Comparison of ENCODE assay signal across 10 cellular contexts in genomic region chr11:790721-791564, GRCh38. TPM values are rescaled to one million over a fixed set of nuclear protein-coding genes. Genes with fewer than 3 reads are reported as not detected.
DNase-seq lines count a peak whose midpoint lies in the region; TF ChIP-seq lines count a peak whose summit lies in the region.
"Had no signal": no experiment of that assay in that cellular context is flagged by ENCODE, and none has a peak within 500 bp of the region (broad histone marks: within the 10 kb centered on the region; RNA-seq: fewer than 3 reads in every experiment).

No MANE protein-coding gene starts in this region.

- H3K27me3 ChIP-seq in endodermal cell (ENCODE audit: control insufficient read depth, insufficient read depth, low read length, poor library complexity, severe bottlenecking), result no peaks in the 10 kb centered on the region
- peaks cover 18 to 46% (median 22%) of the 10 kb centered on the region in 3 donors for H3K27me3 ChIP-seq in sigmoid colon
- H3K27me3 ChIP-seq in smooth muscle cell (ENCODE audit: low read depth), result no peaks in the 10 kb centered on the region

- intact Hi-C loops in sigmoid colon (cut with DNase I), result no loop called here
- intact Hi-C loops in lower leg skin (cut with DNase I; ENCODE audit: low total_unique reads), result no loop called here

- TF ChIP-seq EP300 in sigmoid colon (IDR thresholded peaks at IDR 0.05), result no peak

- H3K27me3 Mint-ChIP-seq in endodermal cell (ENCODE audit: insufficient read depth), result peaks cover 3% of the 10 kb centered on the region

- peaks cover 5% of the 10 kb centered on the region for H3F3A ChIP-seq in smooth muscle cell (ENCODE audit: low read depth)

- in situ Hi-C loops in G401 (cut with HindIII; ENCODE audit: low sequenced_read_pairs), result no loop called here

- H3K4me1 Mint-ChIP-seq in endodermal cell, result no peaks in the 10 kb centered on the region

- peak; percentile 64 for DNase-seq in G401 (ENCODE audit: low spot score)
- DNase-seq in OCI-M1 (lab: John Stamatoyannopoulos, UW), result peak; percentile 10
- DNase-seq in endodermal cell, result peak; percentile 87
- no peak for DNase-seq in activated CD8-positive, alpha-beta memory T cell treated with anti-CD3 and anti-CD28 coated beads for 24 hours
- no peak for DNase-seq in sigmoid colon
- no peak for DNase-seq in smooth muscle cell (lab: John Stamatoyannopoulos, UW; ENCODE audit: unreplicated experiment)
- no peak for DNase-seq in lower leg skin (ENCODE audit: low spot score in 2 of 2)
- DNase-seq: NCI-H774 had no signal

- H3K36me3 Mint-ChIP-seq in endodermal cell (ENCODE audit: low read depth), result peaks cover 9% of the 10 kb centered on the region

- H2AFZ ChIP-seq in smooth muscle cell (ENCODE audit: low read depth), result no peak overlapping the region

- peaks cover 8% of the 10 kb centered on the region for H3K36me3 ChIP-seq in endodermal cell (ENCODE audit: control insufficient read depth, insufficient read depth, low read length)
- H3K36me3 ChIP-seq in sigmoid colon, result peaks cover 0 to 12% (median 2%) of the 10 kb centered on the region in 4 donors
- H3K36me3 ChIP-seq in smooth muscle cell (ENCODE audit: low read depth), result no peaks in the 10 kb centered on the region

- H3K79me2 ChIP-seq in smooth muscle cell (ENCODE audit: low read depth), result no peaks in the 10 kb centered on the region

- H3K27ac ChIP-seq in 22Rv1 (peak overlapping the region; percentile 52), endodermal cell (ENCODE audit: low read depth, low read length) (no peak overlapping the region), sigmoid colon (no peak overlapping the region), smooth muscle cell (ENCODE audit: low read depth) (no peak overlapping the region)
- H3K27ac ChIP-seq: upper lobe of left lung had no signal

- peaks cover 3% of the 10 kb centered on the region for H3K4me1 ChIP-seq in endodermal cell (ENCODE audit: control insufficient read depth, insufficient read depth, low read length)
- H3K4me1 ChIP-seq in sigmoid colon, result peaks cover 0 to 22% (median 19%) of the 10 kb centered on the region in 4 donors
- H3K4me1 ChIP-seq in smooth muscle cell (ENCODE audit: low read depth), result peaks cover 5% of the 10 kb centered on the region

- H3K27ac Mint-ChIP-seq in endodermal cell, result no peak overlapping the region

- H4K20me1 ChIP-seq in smooth muscle cell (ENCODE audit: low read depth), result peaks cover 11% of the 10 kb centered on the region

- WGBS in endodermal cell (ENCODE audit: insufficient coverage in 1 of 2, insufficient read length in 1 of 2), 2 experiments, result 78% methylated on average over 18 of the region's 18 CpGs; no CpG with 5 or more reads in 1 of the 2 experiments
- 68 to 76% methylated on average over 18 of the region's 18 CpGs for WGBS in sigmoid colon, 2 donors
- WGBS in smooth muscle cell (ENCODE audit: low lambda C conversion rate), result 72% methylated on average over 17 of the region's 18 CpGs
- WGBS in lower leg skin, 2 donors, result 62% methylated on average over 15 to 18 of the region's 18 CpGs

- no peak overlapping the region for H3K9ac ChIP-seq in endodermal cell (ENCODE audit: extremely low read depth, low read length, poor library complexity, severe bottlenecking)
- H3K9ac ChIP-seq in smooth muscle cell (ENCODE audit: low read depth), result no peak overlapping the region

- H3K4me3 ChIP-seq in endodermal cell (ENCODE audit: low read length), result no peak overlapping the region
- H3K4me3 ChIP-seq in sigmoid colon, result no peak overlapping the region
- H3K4me3 ChIP-seq in smooth muscle cell, result no peak overlapping the region
- no peak overlapping the region for H3K4me3 ChIP-seq in lower leg skin (ENCODE audit: low read depth, poor library complexity, severe bottlenecking)
- H3K4me3 ChIP-seq: upper lobe of left lung had no signal

- H3K9me3 ChIP-seq in endodermal cell (ENCODE audit: control insufficient read depth, low read length) (no peaks in the 10 kb centered on the region), sigmoid colon (no peaks in the 10 kb centered on the region), smooth muscle cell (replicated peaks; ENCODE audit: low read depth) (no peaks in the 10 kb centered on the region)
- H3K9me3 ChIP-seq: upper lobe of left lung had no signal

- TF ChIP-seq CTCF in 22Rv1 (IDR thresholded peaks at IDR 0.05) (no peak), endodermal cell (conservative IDR thresholded peaks at IDR 0.05) (no peak), sigmoid colon (IDR thresholded peaks at IDR 0.05) (no peak), smooth muscle cell (IDR thresholded peaks at IDR 0.05; ENCODE audit: borderline replicate concordance, insufficient read depth, poor library complexity, severe bottlenecking) (no peak), lower leg skin (IDR thresholded peaks at IDR 0.05) (no peak)

- no peak overlapping the region for H3K4me3 Mint-ChIP-seq in endodermal cell

- no peak for TF ChIP-seq POLR2A in sigmoid colon (IDR thresholded peaks at IDR 0.05)
- no peak for TF ChIP-seq POLR2A in lower leg skin (IDR thresholded peaks at IDR 0.05)

- no peak overlapping the region for H3K4me2 ChIP-seq in smooth muscle cell

- no peaks in the 10 kb centered on the region for H3K9me3 Mint-ChIP-seq in endodermal cell

RNA-seq across cellular contexts. Expression of gene CEND1, which starts 1.1 kb away (rescaled TPM):
- 0.74 and 0.95 TPM in 2 replicates for total RNA-seq in G401 (2014; rRNA removed; shearing (Covaris generic))
- total RNA-seq in endodermal cell, result not detected
- polyA plus RNA-seq in endodermal cell (2013, experiment 1 of 2), result 1.1 TPM
- 0.87 TPM for polyA plus RNA-seq in endodermal cell (2013, experiment 2 of 2)
- 1 to 10 TPM; 1.8 to 3.6 (median 2.6) TPM for total RNA-seq in sigmoid colon
- 1 to 10 TPM in 1 of 3 donors, not detected in 2; 2.0 TPM for polyA plus RNA-seq in sigmoid colon
- total RNA-seq in smooth muscle cell, result not detected in 2 replicates
- polyA plus RNA-seq in smooth muscle cell, result 0.13 and 0.38 TPM in 2 replicates
- not detected for total RNA-seq in lower leg skin
- total RNA-seq: upper lobe of left lung had no signal

RNA-seq across cellular contexts. Expression of gene SLC25A22, which starts 7.1 kb away (rescaled TPM):
- total RNA-seq in G401 (2014; rRNA removed; shearing (Covaris generic)), result 48.2 and 76.5 TPM in 2 replicates
- 10 to 100 TPM; 46.5 to 56.2 TPM for total RNA-seq in endodermal cell
- polyA plus RNA-seq in endodermal cell (2013, experiment 1 of 2), result 32.4 TPM
- 28.6 TPM for polyA plus RNA-seq in endodermal cell (2013, experiment 2 of 2)
- 1 to 10 TPM; 3.8 to 7.2 (median 5.4) TPM for total RNA-seq in sigmoid colon
- polyA plus RNA-seq in sigmoid colon, result 10 to 100 TPM in 1 of 3 donors, 1 to 10 TPM in 2; 7.8 to 26.4 (median 9.7) TPM
- 6.9 and 7.0 TPM in 2 replicates for total RNA-seq in smooth muscle cell
- 19.5 and 25.2 TPM in 2 replicates for polyA plus RNA-seq in smooth muscle cell
- total RNA-seq in lower leg skin, result 10 to 100 TPM; 10.9 to 19.2 (median 14.8) TPM

RNA-seq across cellular contexts. Expression of gene GATD1, which starts 13.7 kb away (rescaled TPM):
- 56.6 and 63.4 TPM in 2 replicates for total RNA-seq in G401 (2014; rRNA removed; shearing (Covaris generic))
- 10 to 100 TPM; 57.2 to 63.2 TPM for total RNA-seq in endodermal cell
- polyA plus RNA-seq in endodermal cell (2013, experiment 1 of 2), result 42.3 TPM
- polyA plus RNA-seq in endodermal cell (2013, experiment 2 of 2), result 39.0 TPM
- 10 to 100 TPM in 3 of 4 donors, 1 to 10 TPM in 1; 6.7 to 26.3 (median 14.9) TPM for total RNA-seq in sigmoid colon
- polyA plus RNA-seq in sigmoid colon, result 10 to 100 TPM in 2 of 3 donors, 1 to 10 TPM in 1; 7.8 to 55.9 (median 40.0) TPM
- 12.9 and 18.5 TPM in 2 replicates for total RNA-seq in smooth muscle cell
- polyA plus RNA-seq in smooth muscle cell, result 11.7 and 20.2 TPM in 2 replicates
- 10 to 100 TPM; 30.9 to 52.4 (median 39.8) TPM for total RNA-seq in lower leg skin

RNA-seq across cellular contexts. Expression of gene PIDD1, which starts 14.1 kb away (rescaled TPM):
- 25.5 and 29.5 TPM in 2 replicates for total RNA-seq in G401 (2014; rRNA removed; shearing (Covaris generic))
- total RNA-seq in endodermal cell (10 to 100 TPM; 39.9 to 48.8 TPM), sigmoid colon (10 to 100 TPM in 2 of 4 donors, 1 to 10 TPM in 2; 6.7 to 26.6 (median 11.4) TPM), smooth muscle cell (8.7 and 11.8 TPM in 2 replicates), lower leg skin (10 to 100 TPM; 16.4 to 44.3 (median 24.5) TPM)
- polyA plus RNA-seq in endodermal cell (2013, experiment 1 of 2), result 34.3 TPM
- polyA plus RNA-seq in endodermal cell (2013, experiment 2 of 2), result 24.6 TPM
- polyA plus RNA-seq in sigmoid colon (10 to 100 TPM in 1 of 3 donors, 1 to 10 TPM in 2; 4.9 to 28.8 (median 6.0) TPM), smooth muscle cell (22.3 and 44.9 TPM in 2 replicates)

RNA-seq across cellular contexts. Expression of gene RPLP2, which starts 18.8 kb away (rescaled TPM):
- 411 and 422 TPM in 2 replicates for total RNA-seq in G401 (2014; rRNA removed; shearing (Covaris generic))
- total RNA-seq in endodermal cell (1,000 to 10,000 TPM; 1,966 to 2,020 TPM), sigmoid colon (100 to 1,000 TPM; 405 to 632 (median 412) TPM), smooth muscle cell (472 and 511 TPM in 2 replicates), lower leg skin (1,000 to 10,000 TPM in 1 of 4 donors, 100 to 1,000 TPM in 3; 479 to 1,471 (median 745) TPM)
- 1,769 TPM for polyA plus RNA-seq in endodermal cell (2013, experiment 1 of 2)
- polyA plus RNA-seq in endodermal cell (2013, experiment 2 of 2), result 1,602 TPM
- polyA plus RNA-seq in sigmoid colon (1,000 to 10,000 TPM; 1,208 to 2,533 (median 1,777) TPM), smooth muscle cell (622 and 701 TPM in 2 replicates)

Comparison
In these comparisons a context has a peak if more than half of its experiments do, and no peak if none do; other contexts are left out.
1. DNase-seq: peak in G401 (single experiment), OCI-M1 (single experiment) and endodermal cell (single experiment); none in activated CD8-positive, alpha-beta memory T cell treated with anti-CD3 and anti-CD28 coated beads for 24 hours (single experiment), sigmoid colon (single experiment), smooth muscle cell (single experiment) and lower leg skin (0 of 2).